13 cellular contexts compared by ENCODE assay signal in the genomic region with DNA sequence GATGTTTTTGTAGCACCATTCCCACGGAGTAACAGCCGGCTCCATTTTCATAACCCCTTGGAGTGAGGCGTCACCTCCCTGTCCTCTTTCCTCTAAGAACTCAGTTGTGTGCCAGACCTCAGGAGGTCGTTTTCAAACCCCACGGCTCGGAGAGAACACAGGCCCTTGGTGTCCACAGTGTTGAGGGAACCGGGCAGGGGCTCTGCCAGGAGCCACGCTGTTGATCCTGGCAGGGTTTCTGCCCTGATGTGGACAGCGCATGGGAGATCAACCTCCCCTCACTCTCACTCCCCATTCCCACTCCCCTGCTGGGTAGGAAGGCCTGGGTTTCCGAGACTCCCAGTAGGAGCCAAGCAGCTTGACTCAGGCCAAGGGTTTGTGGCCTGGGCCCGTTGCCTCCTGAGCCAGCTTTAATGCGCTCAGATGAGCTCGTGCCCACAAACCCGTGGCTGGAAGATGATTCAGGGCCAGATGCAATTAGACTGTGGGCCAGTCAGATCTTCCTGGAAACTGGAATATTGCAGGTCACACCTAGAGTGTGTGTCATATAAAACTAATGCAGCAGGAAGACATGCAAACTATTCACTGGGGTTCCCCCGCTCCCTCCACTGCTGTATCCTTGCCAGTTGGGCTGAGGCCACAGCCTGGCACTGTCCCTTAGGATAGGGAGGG.
DNase-seq lines count a peak whose midpoint lies in the region; ATAC-seq and TF ChIP-seq lines count a peak whose summit lies in the region.
"Had no signal": no experiment of that assay in that cellular context is flagged by ENCODE, and none has a peak within 500 bp of the region (broad histone marks: within the 10 kb centered on the region; RNA-seq: fewer than 3 reads in every experiment).

No MANE protein-coding gene starts in this region.

- H3K14ac ChIP-seq in mesenchymal stem cell (ENCODE audit: low read length in 2 of 2): no peak overlapping the region

- TF ChIP-seq CTCF in AG04449 (IDR thresholded peaks at IDR 0.05; ENCODE audit: insufficient read depth, low read length, missing control alignments) (no peak), choroid plexus epithelial cell (conservative IDR thresholded peaks at IDR 0.05; ENCODE audit: low read depth, low read length) (no peak), tibial nerve (IDR thresholded peaks at IDR 0.05) (no peak)

- TF ChIP-seq POLR2A in tibial nerve (IDR thresholded peaks at IDR 0.05): no peak

- DNase-seq in AG04449 (ENCODE audit: low read depth, low spot score): peak; percentile 72
- peak; percentile 94 for DNase-seq in LHCN-M2 (ENCODE audit: low read depth)
- DNase-seq in choroid plexus epithelial cell (ENCODE audit: low read depth): peak; percentile 76
- DNase-seq in mesenchymal stem cell: no peak
- DNase-seq in tibial nerve (ENCODE audit: low spot score in 2 of 2): no peak
- DNase-seq: activated CD4-positive, alpha-beta T cell treated with anti-CD3 and anti-CD28 coated beads for 1 hour; activated naive CD4-positive, alpha-beta T cell treated with anti-CD3 and anti-CD28 coated beads, Interleukin-2, amount 10 ng/mL, durations not matched to agents 7 days and 5 days; BE2C; NCI-H2107; SHP77 had no signal

- no peaks in the 10 kb centered on the region for H3K27me3 ChIP-seq in mesenchymal stem cell (ENCODE audit: control insufficient read depth in 1 of 2, insufficient read depth in 1 of 2, low read length in 2 of 2)
- no peaks in the 10 kb centered on the region for H3K27me3 ChIP-seq in tibial nerve
- H3K27me3 ChIP-seq: BE2C had no signal

- no peak for TF ChIP-seq EP300 in tibial nerve (IDR thresholded peaks at IDR 0.05)

- WGBS in mesenchymal stem cell: 82% methylated on average over 15 of the region's 15 CpGs
- WGBS in tibial nerve, 2 donors: 47 to 49% methylated on average over 14 to 15 of the region's 15 CpGs

- H2AFZ ChIP-seq in mesenchymal stem cell (ENCODE audit: low read depth, low read length): no peak overlapping the region

- no peak overlapping the region for H4K8ac ChIP-seq in mesenchymal stem cell (ENCODE audit: low read length)

- H3K23ac ChIP-seq in mesenchymal stem cell (ENCODE audit: low read length in 2 of 2): no peak overlapping the region

- no peak overlapping the region for H2BK5ac ChIP-seq in mesenchymal stem cell (ENCODE audit: low read depth, low read length, poor library complexity, severe bottlenecking)

- H3K4me3 ChIP-seq in AG04449 (ENCODE audit: low read depth, low read length): no peak overlapping the region
- no peak overlapping the region for H3K4me3 ChIP-seq in choroid plexus epithelial cell (ENCODE audit: low read depth, low read length)
- H3K4me3 ChIP-seq in mesenchymal stem cell (ENCODE audit: insufficient read depth in 1 of 2, low read depth in 1 of 2, low read length in 2 of 2): no peak overlapping the region
- H3K4me3 ChIP-seq in tibial nerve: no peak overlapping the region

- H3K79me1 ChIP-seq in mesenchymal stem cell (replicated peaks; ENCODE audit: low read length, poor library complexity, severe bottlenecking): no peaks in the 10 kb centered on the region

- no peak overlapping the region for H2BK15ac ChIP-seq in mesenchymal stem cell (ENCODE audit: low read depth, poor library complexity, severe bottlenecking)

- H3K36me3 ChIP-seq in mesenchymal stem cell (ENCODE audit: control insufficient read depth in 1 of 2, insufficient read depth in 2 of 2, low read depth in 1 of 2, low read length in 2 of 2): no peaks in the 10 kb centered on the region
- no peaks in the 10 kb centered on the region for H3K36me3 ChIP-seq in tibial nerve
- H3K36me3 ChIP-seq: BE2C had no signal

- H3K4ac ChIP-seq in mesenchymal stem cell (ENCODE audit: low read depth in 1 of 2, low read length in 2 of 2): no peak overlapping the region

- H3K18ac ChIP-seq in mesenchymal stem cell (ENCODE audit: low read depth in 1 of 2, low read length in 2 of 2): no peak overlapping the region

- peak overlapping the region; percentile 39 for H3K9ac ChIP-seq in mesenchymal stem cell (ENCODE audit: low read length)

- H4K91ac ChIP-seq in mesenchymal stem cell (ENCODE audit: low read length): no peak overlapping the region

- no peak overlapping the region for H2BK12ac ChIP-seq in mesenchymal stem cell (ENCODE audit: low read length in 2 of 2)

- H3K4me1 ChIP-seq in mesenchymal stem cell (ENCODE audit: control insufficient read depth, insufficient read depth, low read depth, low read length) (peaks cover 14% of the 10 kb centered on the region), tibial nerve (peaks cover 0 to 9% (median 3%) of the 10 kb centered on the region in 4 donors)
- H3K4me1 ChIP-seq: BE2C had no signal

- no peak for ATAC-seq in GM19467 (IDR thresholded peaks at IDR 0.05; ENCODE audit: unreplicated experiment)
- no peak for ATAC-seq in GM21423 (IDR thresholded peaks at IDR 0.05; ENCODE audit: unreplicated experiment)
- ATAC-seq in HG02759 (IDR thresholded peaks at IDR 0.05; ENCODE audit: unreplicated experiment): no peak

- no peak overlapping the region for H2BK120ac ChIP-seq in mesenchymal stem cell (ENCODE audit: low read depth, low read length)

- H3K4me2 ChIP-seq in mesenchymal stem cell (ENCODE audit: low read length, poor library complexity, severe bottlenecking): no peak overlapping the region

- no peak overlapping the region for H2AK5ac ChIP-seq in mesenchymal stem cell (ENCODE audit: low read length, severe bottlenecking)

- H3K9me3 ChIP-seq in mesenchymal stem cell (ENCODE audit: control insufficient read depth, low read length): no peaks in the 10 kb centered on the region
- H3K9me3 ChIP-seq in tibial nerve: no peaks in the 10 kb centered on the region
- H3K9me3 ChIP-seq: BE2C had no signal

- peak overlapping the region; percentile 17 for H3K27ac ChIP-seq in mesenchymal stem cell (ENCODE audit: low read length, poor library complexity, severe bottlenecking)
- H3K27ac ChIP-seq in tibial nerve: no peak overlapping the region

- POLR2A ChIA-PET in AG04449 (lab: Yijun Ruan, JAX): interaction anchor here (0.7 to 1.3 kb wide), 3 partner anchors 11 to 321 kb away, joined by 3 to 7 read pairs (median 3); a partner anchor contains a TSS

- CTCF ChIA-PET in AG04449 (lab: Yijun Ruan, JAX): no interaction called here

Comparison
In these comparisons a context has a peak if more than half of its experiments do, and no peak if none do; other contexts are left out.
1. DNase-seq: peak in AG04449 (single experiment), LHCN-M2 (single experiment) and choroid plexus epithelial cell (single experiment); none in mesenchymal stem cell (single experiment) and tibial nerve (0 of 2).